Comparison of ENCODE assay signal across 32 cellular contexts in the genomic region with DNA sequence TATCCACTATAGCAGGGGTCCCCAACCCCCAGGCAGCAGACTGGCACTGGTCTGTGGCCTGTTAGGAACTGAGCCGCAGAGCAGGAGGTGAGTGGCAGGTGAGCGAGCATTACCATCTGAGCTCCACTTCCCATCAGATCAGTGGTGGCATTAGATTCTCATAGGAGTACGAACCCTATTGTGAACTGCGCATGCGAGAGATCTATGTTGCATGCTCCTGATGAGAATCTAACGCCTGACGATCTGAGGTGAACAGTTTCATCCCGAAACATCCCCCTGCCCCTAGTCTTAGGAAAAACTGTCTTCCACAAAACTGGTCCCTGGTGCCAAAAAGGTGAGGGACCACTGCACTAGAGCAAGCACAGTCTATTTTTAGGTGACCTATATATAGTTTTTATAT. TPM values are rescaled to one million over a fixed set of nuclear protein-coding genes. Genes with fewer than 3 reads are reported as not detected.
"Had no signal": no experiment of that assay in that cellular context is flagged by ENCODE, and none has a peak within 500 bp of the region (broad histone marks: within the 10 kb centered on the region; RNA-seq: fewer than 3 reads in every experiment).

No MANE protein-coding gene starts in this region.

- H3K27me3 Mint-ChIP-seq: stimulated activated memory B cell treated with anti-CD40 and anti-IgM and Interleukin-4, amounts not matched to agents 10 μg/mL and 1 μg/mL and 100 μg/mL, for 72 hours; stimulated activated naive CD8-positive, alpha-beta T cell treated with anti-CD3 and anti-CD28 coated beads, Interleukin-15, amount 100 ng/mL, for 72 hours; stimulated activated naive CD8-positive, alpha-beta T cell treated with anti-CD3 and anti-CD28 coated beads, Interleukin-15, Interleukin-2, amounts not matched to agents 100 ng/mL and 50 ng/mL, for 24 hours had no signal

- H3K9me3 ChIP-seq: stomach, suprapubic skin, testis, thoracic aorta, thyroid gland, tibial artery, tibial nerve, transverse colon, upper lobe of left lung, upper lobe of right lung, uterus, vagina had no signal

- FAIRE-seq: urothelium cell line had no signal

- DNase-seq: stimulated activated CD4-positive, alpha-beta T cell treated with anti-CD3 and anti-CD28 coated beads, Interleukin-2, amount 100 ng/mL, for 24 hours; stimulated activated CD4-positive, alpha-beta T cell treated with anti-CD3 and anti-CD28 coated beads, Interleukin-2, amount 100 ng/mL, for 48 hours; stimulated activated CD4-positive, alpha-beta T cell treated with anti-CD3 and anti-CD28 coated beads, Interleukin-4, amount 100 ng/mL, for 1 hour; stimulated activated CD4-positive, alpha-beta T cell treated with anti-CD3 and anti-CD28 coated beads, Interleukin-4, amount 100 ng/mL, for 24 hours; stimulated activated CD4-positive, alpha-beta T cell treated with anti-CD3 and anti-CD28 coated beads, Interleukin-4, amount 100 ng/mL, for 4 hours; stimulated activated CD8-positive, alpha-beta memory T cell treated with anti-CD3 and anti-CD28 coated beads, Interleukin-4, amount 100 ng/mL, for 48 hours; stimulated activated naive B cell treated with anti-CD40 and anti-IgM and Interleukin-4, amounts not matched to agents 10 μg/mL and 1 μg/mL and 100 μg/mL, for 72 hours; stimulated activated naive CD4-positive, alpha-beta T cell; stimulated activated naive CD4-positive, alpha-beta T cell treated with Interleukin-2 at 50 U/mL for 16 hours; stimulated activated naive CD8-positive, alpha-beta T cell treated with anti-CD3 and anti-CD28 coated beads, Interleukin-15, amount 100 ng/mL, for 72 hours; stimulated activated naive CD8-positive, alpha-beta T cell treated with anti-CD3 and anti-CD28 coated beads, Interleukin-15, Interleukin-2, amounts not matched to agents 100 U/mL and 50 U/mL, for 24 hours; stomach; substantia nigra; testis; thyroid gland; tibial artery; transverse colon; upper lobe of left lung; upper lobe of right lung; uterus had no signal

- H3K36me3 Mint-ChIP-seq: stimulated activated effector memory CD8-positive, alpha-beta T cell treated with anti-CD3 and anti-CD28 coated beads, Interleukin-12 subunit alpha, Interleukin-12 subunit beta, amount 100 ng/mL, for 72 hours; stimulated activated memory B cell treated with anti-CD40 and anti-IgM and Interleukin-4, amounts not matched to agents 10 μg/mL and 1 μg/mL and 100 μg/mL, for 72 hours; stimulated activated naive B cell treated with anti-CD40 and anti-IgM and Interleukin-4, amounts not matched to agents 10 μg/mL and 1 μg/mL and 100 μg/mL, for 72 hours had no signal

- H3K27ac Mint-ChIP-seq: stimulated activated effector memory CD8-positive, alpha-beta T cell treated with anti-CD3 and anti-CD28 coated beads, Interleukin-12 subunit alpha, Interleukin-12 subunit beta, amount 100 ng/mL, for 72 hours; stimulated activated memory B cell treated with anti-CD40 and anti-IgM and Interleukin-4, amounts not matched to agents 10 μg/mL and 1 μg/mL and 100 μg/mL, for 72 hours; stimulated activated naive B cell treated with anti-CD40 and anti-IgM and Interleukin-4, amounts not matched to agents 10 μg/mL and 1 μg/mL and 100 μg/mL, for 72 hours; stimulated activated naive CD8-positive, alpha-beta T cell treated with anti-CD3 and anti-CD28 coated beads, Interleukin-15, amount 100 ng/mL, for 72 hours; stimulated activated naive CD8-positive, alpha-beta T cell treated with anti-CD3 and anti-CD28 coated beads, Interleukin-15, Interleukin-2, amounts not matched to agents 100 ng/mL and 50 ng/mL, for 24 hours had no signal

- H3K4me3 ChIP-seq: stomach, suprapubic skin, testis, thoracic aorta, thyroid gland, tibial artery, tibial nerve, transverse colon, upper lobe of left lung, upper lobe of right lung, uterus, vagina had no signal

- H3K4me1 Mint-ChIP-seq: stimulated activated effector memory CD8-positive, alpha-beta T cell treated with anti-CD3 and anti-CD28 coated beads, Interleukin-12 subunit alpha, Interleukin-12 subunit beta, amount 100 ng/mL, for 72 hours; stimulated activated memory B cell treated with anti-CD40 and anti-IgM and Interleukin-4, amounts not matched to agents 10 μg/mL and 1 μg/mL and 100 μg/mL, for 72 hours; stimulated activated naive B cell treated with anti-CD40 and anti-IgM and Interleukin-4, amounts not matched to agents 10 μg/mL and 1 μg/mL and 100 μg/mL, for 72 hours; stimulated activated naive CD8-positive, alpha-beta T cell treated with anti-CD3 and anti-CD28 coated beads, Interleukin-15, amount 100 ng/mL, for 72 hours had no signal

- H3K27me3 ChIP-seq: stomach, suprapubic skin, testis, thyroid gland, tibial artery, tibial nerve, transverse colon, upper lobe of left lung, upper lobe of right lung, uterus, vagina had no signal

- H3K4me3 Mint-ChIP-seq: stimulated activated effector memory CD8-positive, alpha-beta T cell treated with anti-CD3 and anti-CD28 coated beads, Interleukin-12 subunit alpha, Interleukin-12 subunit beta, amount 100 ng/mL, for 72 hours; stimulated activated memory B cell treated with anti-CD40 and anti-IgM and Interleukin-4, amounts not matched to agents 10 μg/mL and 1 μg/mL and 100 μg/mL, for 72 hours; stimulated activated naive B cell treated with anti-CD40 and anti-IgM and Interleukin-4, amounts not matched to agents 10 μg/mL and 1 μg/mL and 100 μg/mL, for 72 hours; stimulated activated naive CD8-positive, alpha-beta T cell treated with anti-CD3 and anti-CD28 coated beads, Interleukin-15, amount 100 ng/mL, for 72 hours; stimulated activated naive CD8-positive, alpha-beta T cell treated with anti-CD3 and anti-CD28 coated beads, Interleukin-15, Interleukin-2, amounts not matched to agents 100 ng/mL and 50 ng/mL, for 24 hours had no signal

- H3K4me1 ChIP-seq: suprapubic skin, testis, thyroid gland, tibial artery, tibial nerve, transverse colon, upper lobe of left lung, upper lobe of right lung, uterus, vagina had no signal

- H3K9me3 Mint-ChIP-seq: stimulated activated naive CD8-positive, alpha-beta T cell treated with anti-CD3 and anti-CD28 coated beads, Interleukin-15, Interleukin-2, amounts not matched to agents 100 ng/mL and 50 ng/mL, for 24 hours had no signal

- ATAC-seq: stimulated activated effector memory CD8-positive, alpha-beta T cell treated with anti-CD3 and anti-CD28 coated beads, Interleukin-12 subunit alpha, Interleukin-12 subunit beta, amount 100 ng/mL, for 72 hours; stimulated activated memory B cell treated with anti-CD40 and anti-IgM and Interleukin-4, amounts not matched to agents 10 μg/mL and 1 μg/mL and 100 μg/mL, for 72 hours; stimulated activated naive B cell treated with anti-CD40 and anti-IgM and Interleukin-4, amounts not matched to agents 10 μg/mL and 1 μg/mL and 100 μg/mL, for 72 hours; stimulated activated naive CD8-positive, alpha-beta T cell treated with anti-CD3 and anti-CD28 coated beads, Interleukin-15, amount 100 ng/mL, for 72 hours; stimulated activated naive CD8-positive, alpha-beta T cell treated with anti-CD3 and anti-CD28 coated beads, Interleukin-15, Interleukin-2, amounts not matched to agents 100 U/mL and 50 U/mL, for 24 hours; upper lobe of right lung had no signal

- H3K36me3 ChIP-seq: stomach, suprapubic skin, thoracic aorta, thyroid gland, tibial artery, tibial nerve, transverse colon, upper lobe of left lung, upper lobe of right lung, uterus, vagina had no signal

- H3K27ac ChIP-seq: stomach, suprapubic skin, testis, thoracic aorta, thyroid gland, tibial artery, tibial nerve, transverse colon, upper lobe of left lung, upper lobe of right lung, uterus, vagina had no signal

RNA-seq across cellular contexts. Expression of a gene that starts 23.6 kb away (rescaled TPM):
- total RNA-seq: stomach, subcutaneous adipose tissue, suprapubic skin, temporal lobe, thoracic aorta, thyroid gland, tibial nerve, transverse colon, upper lobe of left lung, upper lobe of right lung, ureter, urinary bladder, uterus, vagina had no signal
- polyA plus RNA-seq: stomach, urinary bladder had no signal
